Comparison of ENCODE assay signal across 12 cellular contexts in the genomic region with DNA sequence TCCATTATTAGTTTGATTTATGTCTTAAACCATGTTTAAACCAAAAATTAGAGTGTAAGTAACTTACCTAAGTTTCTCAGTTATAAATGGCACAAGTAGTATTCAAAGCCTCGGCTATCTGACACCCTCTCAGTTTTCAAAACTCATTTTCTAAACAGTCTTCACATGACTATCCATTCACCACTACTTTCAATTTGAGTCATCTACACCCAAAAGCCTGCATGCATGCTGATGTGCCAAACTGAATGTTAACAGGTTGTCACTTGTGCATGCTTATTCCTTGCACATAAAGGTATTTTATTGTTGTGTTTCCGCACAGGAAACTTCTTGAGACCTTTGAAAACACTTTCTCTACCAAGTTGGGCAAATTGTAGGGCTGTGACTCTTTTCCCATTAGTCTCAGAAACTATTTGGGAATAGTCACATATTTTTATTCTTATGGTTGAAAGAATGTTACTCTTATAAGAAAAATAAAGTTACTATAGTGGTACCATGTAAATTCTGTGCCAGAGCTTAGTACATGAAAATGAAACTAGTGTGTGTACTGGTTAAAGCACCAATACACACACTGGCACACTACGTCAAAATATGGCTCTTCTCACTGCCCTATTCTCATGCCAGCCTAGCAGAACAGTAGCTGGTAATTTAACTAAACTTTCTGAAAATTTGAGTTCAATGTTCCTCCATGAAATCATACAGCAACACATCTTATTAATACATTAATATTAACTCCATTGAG.
DNase-seq lines count a peak whose midpoint lies in the region; ATAC-seq lines count a peak whose summit lies in the region.
"Had no signal": no experiment of that assay in that cellular context is flagged by ENCODE, and none has a peak within 500 bp of the region (broad histone marks: within the 10 kb centered on the region; RNA-seq: fewer than 3 reads in every experiment).

No MANE protein-coding gene starts in this region.

- no peaks in the 10 kb centered on the region for H3K9me3 Mint-ChIP-seq in stimulated activated effector memory CD8-positive, alpha-beta T cell treated with anti-CD3 and anti-CD28 coated beads, Interleukin-12 subunit alpha, Interleukin-12 subunit beta, amount 100 ng/mL, for 72 hours

- no peak overlapping the region for H3K4me3 Mint-ChIP-seq in stimulated activated effector memory CD8-positive, alpha-beta T cell treated with anti-CD3 and anti-CD28 coated beads, Interleukin-12 subunit alpha, Interleukin-12 subunit beta, amount 100 ng/mL, for 72 hours

- ATAC-seq in GM19035 (IDR thresholded peaks at IDR 0.05; ENCODE audit: unreplicated experiment) (peak; percentile 94), GM21717 (IDR thresholded peaks at IDR 0.05; ENCODE audit: unreplicated experiment) (peak; percentile 98), HG03108 (IDR thresholded peaks at IDR 0.05; ENCODE audit: unreplicated experiment) (peak; percentile 86)
- ATAC-seq in stimulated activated effector memory CD8-positive, alpha-beta T cell treated with anti-CD3 and anti-CD28 coated beads, Interleukin-12 subunit alpha, Interleukin-12 subunit beta, amount 100 ng/mL, for 72 hours = peak; percentile 86
- ATAC-seq: Right ventricle myocardium inferior had no signal

- no peak for DNase-seq in stimulated activated effector memory CD8-positive, alpha-beta T cell treated with anti-CD3 and anti-CD28 coated beads, Interleukin-12 subunit alpha, Interleukin-12 subunit beta, amount 100 ng/mL, for 72 hours (ENCODE audit: low spot score in 2 of 2)
- DNase-seq in MV-4-11 (lab: John Stamatoyannopoulos, UW) = no peak
- DNase-seq in Ammon's horn (ENCODE audit: low spot score) = no peak
- no peak for DNase-seq in C1 segment of cervical spinal cord (lab: John Stamatoyannopoulos, UW)
- DNase-seq: DMS153; KG1; NCI-H446 treated with DMSO at 0.1 percent for 48 hours; stimulated activated naive CD4-positive, alpha-beta T cell treated with Interleukin-2 at 50 U/mL for 16 hours had no signal

- H3K36me3 Mint-ChIP-seq in stimulated activated effector memory CD8-positive, alpha-beta T cell treated with anti-CD3 and anti-CD28 coated beads, Interleukin-12 subunit alpha, Interleukin-12 subunit beta, amount 100 ng/mL, for 72 hours = no peaks in the 10 kb centered on the region

- no peaks in the 10 kb centered on the region for H3K4me1 Mint-ChIP-seq in stimulated activated effector memory CD8-positive, alpha-beta T cell treated with anti-CD3 and anti-CD28 coated beads, Interleukin-12 subunit alpha, Interleukin-12 subunit beta, amount 100 ng/mL, for 72 hours

- no peak overlapping the region for H3K27ac Mint-ChIP-seq in stimulated activated effector memory CD8-positive, alpha-beta T cell treated with anti-CD3 and anti-CD28 coated beads, Interleukin-12 subunit alpha, Interleukin-12 subunit beta, amount 100 ng/mL, for 72 hours
